Comparison of ENCODE assay signal across 13 cellular contexts in genomic region chr11:11351042-11351586, GRCh38.
"Had no signal": no experiment of that assay in that cellular context is flagged by ENCODE, and none has a peak within 500 bp of the region (broad histone marks: within the 10 kb centered on the region; RNA-seq: fewer than 3 reads in every experiment).

No MANE protein-coding gene starts in this region.

- H3K27ac ChIP-seq: cardiac muscle cell, foreskin keratinocyte, prostate gland, spleen, stomach, thoracic aorta had no signal

- H3K9me3 ChIP-seq: prostate gland, spleen, stomach, thoracic aorta had no signal

- DNase-seq: activated CD4-positive, alpha-beta T cell treated with anti-CD3 and anti-CD28 coated beads, Interleukin-2, amount 10 ng/mL, durations not matched to agents 7 days and 5 days; activated CD8-positive, alpha-beta memory T cell treated with anti-CD3 and anti-CD28 coated beads for 24 hours; activated naive CD8-positive, alpha-beta T cell treated with anti-CD3 and anti-CD28 coated beads, Interleukin-2, amount 10 ng/mL, durations not matched to agents 7 days and 5 days; foreskin keratinocyte; head of caudate nucleus; kidney glomerular epithelial cell; nephron progenitor cell; spleen; stomach; SW 1271 had no signal

- H3K4me1 ChIP-seq: prostate gland had no signal

- H3K4me3 ChIP-seq: cardiac muscle cell, prostate gland, spleen, stomach, thoracic aorta had no signal

- H3K36me3 ChIP-seq: cardiac muscle cell, prostate gland, spleen, stomach, thoracic aorta had no signal

- H3K27me3 ChIP-seq: foreskin keratinocyte, spleen, stomach had no signal
